In genomic region chr10:3802526-3803002, GRCh38 we compare ENCODE assay signal across 1 cellular context.
TF ChIP-seq lines count a peak whose summit lies in the region.

No MANE protein-coding gene starts in this region.

TF ChIP-seq in H1, 55 proteins besides CTCF, POLR2A, EP300 and RAD21:
- TF ChIP-seq HDAC2 (IDR thresholded peaks at IDR 0.05; ENCODE audit: borderline replicate concordance in 1 of 2, low read depth in 2 of 2, low read length in 2 of 2) (no peak), MAX (IDR thresholded peaks at IDR 0.05) (no peak), JUN (IDR thresholded peaks at IDR 0.05; ENCODE audit: low read depth, low read length) (no peak), ZNF274 (IDR thresholded peaks at IDR 0.05; ENCODE audit: borderline replicate concordance, extremely low read depth, low read length) (no peak), CBX5 (IDR thresholded peaks at IDR 0.05; ENCODE audit: low read depth, low read length) (no peak), SP4 (IDR thresholded peaks at IDR 0.05; ENCODE audit: low read length) (no peak)
